Comparison of ENCODE assay signal across 9 cellular contexts in genomic region chr11:57779275-57779674, GRCh38. TPM values are rescaled to one million over a fixed set of nuclear protein-coding genes. Genes with fewer than 3 reads are reported as not detected.
A peak's percentile ranks its signal among the peaks of the same experiment; 100 is the strongest.
DNase-seq lines count a peak whose midpoint lies in the region; ATAC-seq and TF ChIP-seq lines count a peak whose summit lies in the region.
"Had no signal": no experiment of that assay in that cellular context is flagged by ENCODE, and none has a peak within 500 bp of the region (broad histone marks: within the 10 kb centered on the region; RNA-seq: fewer than 3 reads in every experiment).

No MANE protein-coding gene starts in this region.

- POLR2A ChIA-PET in CD8-positive, alpha-beta T cell (lab: Charles Lee) = interaction anchor here (0.8 to 1.2 kb wide), 2 partner anchors 9 to 12 kb away, joined by 3 read pairs; no protein-coding TSS in a partner anchor

- H4K91ac ChIP-seq in trophoblast cell (ENCODE audit: low read depth, low read length) = peak overlapping the region; percentile 32

- DNase-seq in COLO829 (ENCODE audit: low spot score) = peak; percentile 86
- peak in 31 of 56 donors; percentile 6 to 70 (median 28) for DNase-seq in amygdala (lab: John Stamatoyannopoulos, UW)
- peak in 1 of 2 donors; percentile 41 for DNase-seq in heart right ventricle
- DNase-seq in trophoblast cell = peak; percentile 85 to 91
- DNase-seq in NCI-H1436 (lab: John Stamatoyannopoulos, UW) = no peak
- no peak for DNase-seq in CD8-positive, alpha-beta T cell

- no peak overlapping the region for H3K27ac Mint-ChIP-seq in CD8-positive, alpha-beta T cell
- H3K27ac Mint-ChIP-seq: activated T-helper 17 cell treated with anti-CD3 and anti-CD28 coated beads, Interleukin-2, amount 50 U/mL, for 72 hours had no signal

- H2BK5ac ChIP-seq in trophoblast cell (ENCODE audit: low read depth, low read length, poor library complexity) = no peak overlapping the region

- WGBS in heart right ventricle, 2 donors = 4 to 13% methylated on average over 1 of the region's 1 CpG
- no CpG with 5 or more reads among the region's 1 CpG for WGBS in trophoblast cell (ENCODE audit: extremely low coverage, insufficient coverage, insufficient read length)

- H3K14ac ChIP-seq in trophoblast cell (ENCODE audit: low read length) = no peak overlapping the region

- H4K8ac ChIP-seq in trophoblast cell (ENCODE audit: low read depth, low read length) = peak overlapping the region; percentile 48

- H3K9me3 Mint-ChIP-seq in CD8-positive, alpha-beta T cell = no peaks in the 10 kb centered on the region
- H3K9me3 Mint-ChIP-seq: activated T-helper 17 cell treated with anti-CD3 and anti-CD28 coated beads, Interleukin-2, amount 50 U/mL, for 72 hours had no signal

- H4K12ac ChIP-seq in trophoblast cell (ENCODE audit: low read depth, low read length) = no peak overlapping the region

- H3K4me3 Mint-ChIP-seq in CD8-positive, alpha-beta T cell = no peak overlapping the region
- H3K4me3 Mint-ChIP-seq: activated T-helper 17 cell treated with anti-CD3 and anti-CD28 coated beads, Interleukin-2, amount 50 U/mL, for 72 hours had no signal

- no peak overlapping the region for H2AK5ac ChIP-seq in trophoblast cell (ENCODE audit: low read length)

- H3K36me3 ChIP-seq in heart right ventricle (peaks cover 0 to 13% (median 0%) of the 10 kb centered on the region in 9 donors), trophoblast cell (ENCODE audit: control insufficient read depth in 1 of 2, insufficient read depth in 2 of 2, low read length in 2 of 2) (no peaks in the 10 kb centered on the region)
- H3K36me3 ChIP-seq in CD8-positive, alpha-beta T cell (ENCODE audit: insufficient read depth, low read length) = no peaks in the 10 kb centered on the region

- H2AFZ ChIP-seq in trophoblast cell (ENCODE audit: insufficient read depth, low read length, poor library complexity) = no peak overlapping the region

- peak in 2 of 9 donors; percentile 5 to 15 for TF ChIP-seq CTCF in heart right ventricle (IDR thresholded peaks at IDR 0.05)
- no peak for TF ChIP-seq CTCF in CD8-positive, alpha-beta T cell (IDR thresholded peaks at IDR 0.05)

- H3K4me1 Mint-ChIP-seq in CD8-positive, alpha-beta T cell (ENCODE audit: low read depth) = peaks cover 38% of the 10 kb centered on the region
- H3K4me1 Mint-ChIP-seq: activated T-helper 17 cell treated with anti-CD3 and anti-CD28 coated beads, Interleukin-2, amount 50 U/mL, for 72 hours had no signal

- no peak overlapping the region for H3K23ac ChIP-seq in trophoblast cell (ENCODE audit: low read length)

- H3K4me3 ChIP-seq in heart right ventricle (peak overlapping the region in 8 of 10 donors; percentile 5 to 41 (median 34)), trophoblast cell (ENCODE audit: low read depth, low read length) (no peak overlapping the region)
- no peak overlapping the region for H3K4me3 ChIP-seq in CD8-positive, alpha-beta T cell (ENCODE audit: low read depth, low read length)

- peaks cover 22% of the 10 kb centered on the region for H3K79me2 ChIP-seq in trophoblast cell (ENCODE audit: control insufficient read depth, insufficient read depth, low read length, poor library complexity)

- no peak overlapping the region for H3K9ac ChIP-seq in trophoblast cell (ENCODE audit: low read length)

- no peak overlapping the region for H3K18ac ChIP-seq in trophoblast cell (ENCODE audit: low read length)

- intact Hi-C loops in heart right ventricle (cut with DNase I) = loop anchor here in 3 of 10 donors (2.0 to 10.0 kb wide), 3 partner anchors 16 to 246 kb away; partner anchors contain the start of genes CTNND1 (in 1 of the 3) and OR9Q1 (in 1 of the 3)
- intact Hi-C loops in CD8-positive, alpha-beta T cell (cut with DNase I, micrococcal nuclease) = no loop called here

- no peaks in the 10 kb centered on the region for H3K36me3 Mint-ChIP-seq in CD8-positive, alpha-beta T cell

- H3K9me3 ChIP-seq in heart right ventricle = no peaks in the 10 kb centered on the region
- H3K9me3 ChIP-seq in trophoblast cell (ENCODE audit: insufficient read depth, low read depth, low read length) = no peaks in the 10 kb centered on the region
- H3K9me3 ChIP-seq in CD8-positive, alpha-beta T cell (ENCODE audit: low read length) = no peaks in the 10 kb centered on the region

- H3K27me3 Mint-ChIP-seq in CD8-positive, alpha-beta T cell (ENCODE audit: low read depth) = no peaks in the 10 kb centered on the region
- H3K27me3 Mint-ChIP-seq: activated T-helper 17 cell treated with anti-CD3 and anti-CD28 coated beads, Interleukin-2, amount 50 U/mL, for 72 hours had no signal

- peak overlapping the region; percentile 55 for H3K4me2 ChIP-seq in trophoblast cell (ENCODE audit: low read length)

- H2BK120ac ChIP-seq in trophoblast cell (ENCODE audit: insufficient read depth, low read length, poor library complexity) = peak overlapping the region; percentile 56

- H2BK12ac ChIP-seq in trophoblast cell (ENCODE audit: low read length) = no peak overlapping the region

- CTCF ChIA-PET in CD8-positive, alpha-beta T cell (lab: Charles Lee) = interaction anchor here (1.1 to 2.6 kb wide), 6 partner anchors 21 to 745 kb away, joined by 3 to 12 read pairs (median 4); partner anchors contain the start of gene BTBD18

- ATAC-seq in heart right ventricle (peak in 7 of 8 donors; percentile 41 to 68 (median 57)), GM18868 (IDR thresholded peaks at IDR 0.05; ENCODE audit: unreplicated experiment) (no peak), HG03378 (IDR thresholded peaks at IDR 0.05; ENCODE audit: unreplicated experiment) (no peak)
- ATAC-seq in CD8-positive, alpha-beta T cell = no peak

- peaks cover 37% of the 10 kb centered on the region for H3K79me1 ChIP-seq in trophoblast cell (ENCODE audit: low read length)

- no peaks in the 10 kb centered on the region for H3K27me3 ChIP-seq in heart right ventricle
- no peaks in the 10 kb centered on the region for H3K27me3 ChIP-seq in trophoblast cell (ENCODE audit: insufficient read depth, low read length)
- no peaks in the 10 kb centered on the region for H3K27me3 ChIP-seq in CD8-positive, alpha-beta T cell (ENCODE audit: insufficient read depth, low read length)

- H3K4me1 ChIP-seq in heart right ventricle (peaks cover 45 to 100% (median 92%) of the 10 kb centered on the region in 9 donors), trophoblast cell (ENCODE audit: control insufficient read depth in 1 of 2, insufficient read depth in 2 of 2, low read length in 2 of 2) (peaks cover 18 to 46% of the 10 kb centered on the region in 2 experiments)
- H3K4me1 ChIP-seq in CD8-positive, alpha-beta T cell (ENCODE audit: insufficient read depth, low read length) = peaks cover 26% of the 10 kb centered on the region

- no peak overlapping the region for H3K4ac ChIP-seq in trophoblast cell (ENCODE audit: low read depth, low read length)

- H3K27ac ChIP-seq in heart right ventricle (peak overlapping the region; percentile 74 to 95 (median 90)), trophoblast cell (ENCODE audit: low read depth, low read length) (peak overlapping the region; percentile 100)
- no peak overlapping the region for H3K27ac ChIP-seq in CD8-positive, alpha-beta T cell (ENCODE audit: low read depth, low read length)

RNA-seq across cellular contexts. Expression of gene CTNND1, which starts 17.7 kb away (rescaled TPM):
- total RNA-seq in heart right ventricle = 10 to 100 TPM; 56.7 to 85.6 (median 65.2) TPM
- polyA plus RNA-seq in heart right ventricle = 10 to 100 TPM; 28.9 to 30.7 TPM
- 146 and 148 TPM in 2 replicates for polyA plus RNA-seq in trophoblast cell (2013)
- total RNA-seq in CD8-positive, alpha-beta T cell = 10 to 100 TPM; 12.3 to 14.0 TPM

RNA-seq across cellular contexts. Expression of gene BTBD18, which starts 27.7 kb away (rescaled TPM):
- not detected for total RNA-seq in heart right ventricle
- polyA plus RNA-seq in heart right ventricle = not detected
- polyA plus RNA-seq in trophoblast cell (2013) = not detected in 2 replicates
- not detected for total RNA-seq in CD8-positive, alpha-beta T cell
- total RNA-seq: activated T-helper 17 cell treated with anti-CD3 and anti-CD28 coated beads, Interleukin-2, amount 50 U/mL, for 72 hours had no signal

RNA-seq across cellular contexts. Expression of gene SELENOH, which starts 38.0 kb away (rescaled TPM):
- total RNA-seq in heart right ventricle = 10 to 100 TPM; 69.8 to 99.0 (median 77.5) TPM
- polyA plus RNA-seq in heart right ventricle = 10 to 100 TPM; 76.8 to 93.7 TPM
- polyA plus RNA-seq in trophoblast cell (2013) = 198 and 199 TPM in 2 replicates
- total RNA-seq in CD8-positive, alpha-beta T cell = 10 to 100 TPM; 40.8 to 44.1 TPM

Comparison
In these comparisons a context has a peak if more than half of its experiments do, and no peak if none do; other contexts are left out.
1. DNase-seq: peak in COLO829 (single experiment), amygdala (31 of 56) and trophoblast cell (2 of 2); none in NCI-H1436 (single experiment) and CD8-positive, alpha-beta T cell (0 of 7).
2. ATAC-seq: peak in heart right ventricle (7 of 8); none in GM18868 (single experiment), CD8-positive, alpha-beta T cell (single experiment) and HG03378 (single experiment).
3. H3K4me3 ChIP-seq: peak in heart right ventricle (8 of 10); none in trophoblast cell (single experiment) and CD8-positive, alpha-beta T cell (single experiment).